In the genomic region with DNA sequence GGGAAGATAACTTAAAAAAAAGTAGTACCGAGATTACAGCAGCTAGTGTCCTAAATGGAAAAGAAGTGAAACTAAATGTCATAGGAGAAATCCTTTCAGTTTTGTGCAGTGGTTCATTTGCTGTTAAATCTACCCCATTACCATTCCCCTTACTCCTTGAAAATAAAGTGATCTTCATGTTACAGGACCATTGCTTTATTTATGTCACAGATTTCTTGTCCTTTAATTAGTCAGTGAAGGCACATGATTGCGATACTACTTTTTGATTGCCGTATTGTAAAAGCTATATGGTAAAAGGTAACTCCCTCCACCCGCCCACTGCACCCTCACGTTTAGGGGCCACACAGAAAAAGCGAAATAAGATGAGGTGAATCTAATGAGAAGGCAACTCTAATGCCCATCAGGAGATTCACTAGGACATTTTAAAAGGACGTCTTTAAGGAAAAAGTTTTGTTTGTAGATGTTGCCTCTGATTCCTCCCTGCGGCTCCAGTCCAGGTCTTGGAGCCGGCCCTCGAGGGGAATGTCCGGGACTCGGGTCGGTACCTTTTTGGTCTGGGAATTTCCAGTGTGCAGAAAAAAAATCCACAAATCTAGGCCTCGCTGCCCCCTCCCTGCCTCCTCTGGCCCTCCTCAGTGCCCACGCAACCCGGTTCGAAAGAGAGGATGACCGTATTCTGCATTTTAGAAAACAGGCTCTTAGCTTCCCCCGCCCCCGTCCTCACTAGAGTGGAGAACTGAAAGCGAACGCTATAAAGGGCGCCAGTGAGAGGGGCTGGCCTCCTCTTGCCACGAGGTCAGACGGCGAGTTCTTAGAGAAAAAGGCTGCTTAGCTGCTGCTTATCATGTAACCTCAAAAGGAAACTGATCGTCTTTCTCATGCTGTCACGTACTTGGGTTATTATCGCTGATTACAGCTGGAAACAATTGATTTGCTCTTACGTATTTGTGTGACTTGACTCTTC, we compare ENCODE assay signal across 1 cellular context.
TF ChIP-seq lines count a peak whose summit lies in the region.

No MANE protein-coding gene starts in this region.

TF ChIP-seq in liver, 16 proteins besides CTCF, POLR2A, EP300 and RAD21 (continued from another document):
- TF ChIP-seq ZBTB33 (IDR thresholded peaks at IDR 0.05) (no peak), NR2F2 (IDR thresholded peaks at IDR 0.05) (peak; percentile 57), EGR1 (IDR thresholded peaks at IDR 0.05; ENCODE audit: low read depth in 2 of 2) (peak; percentile 43 to 44), TAF1 (conservative IDR thresholded peaks at IDR 0.05) (peak; percentile 82)
